13 cellular contexts compared by ENCODE assay signal in the genomic region with DNA sequence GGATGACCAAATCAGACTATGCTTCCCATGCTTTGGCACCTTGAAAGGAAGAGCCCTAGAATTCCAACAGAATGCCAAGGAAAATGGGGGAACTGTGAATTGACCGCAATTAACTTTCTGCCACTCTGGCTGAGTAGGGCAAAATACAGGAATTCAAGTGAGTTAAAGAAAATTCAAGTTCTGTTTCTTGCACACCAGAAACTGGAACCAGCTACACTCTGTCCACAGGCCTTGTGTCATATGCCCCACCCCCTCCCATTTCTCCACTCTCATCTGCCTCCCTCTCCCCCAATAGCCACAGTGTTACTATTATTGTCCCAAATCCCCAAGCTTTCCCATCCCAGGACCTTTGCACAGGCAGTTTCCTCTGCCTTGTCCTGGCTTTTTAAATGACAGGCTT. TPM values are rescaled to one million over a fixed set of nuclear protein-coding genes. Genes with fewer than 3 reads are reported as not detected.
A peak's percentile ranks its signal among the peaks of the same experiment; 100 is the strongest.
DNase-seq lines count a peak whose midpoint lies in the region; ATAC-seq and TF ChIP-seq lines count a peak whose summit lies in the region.
"Had no signal": no experiment of that assay in that cellular context is flagged by ENCODE, and none has a peak within 500 bp of the region (broad histone marks: within the 10 kb centered on the region; RNA-seq: fewer than 3 reads in every experiment).

No MANE protein-coding gene starts in this region.

- BruUV-seq in MCF 10A (replicated peaks; lab: Mats Ljungman, UMichigan) (no TSS peak), mammary epithelial cell (replicated peaks; lab: Mats Ljungman, UMichigan) (no TSS peak)

- dilution Hi-C loops in mammary epithelial cell (cut with HindIII; ENCODE audit: low sequenced_read_pairs): loop anchor here (5.0 kb wide), 3 partner anchors 33 to 98 kb away; no protein-coding TSS in a partner anchor

- H3K27me3 Mint-ChIP-seq in MCF 10A (ENCODE audit: insufficient read depth, unreplicated experiment): no peaks in the 10 kb centered on the region
- H3K27me3 Mint-ChIP-seq in T-helper 17 cell: no peaks in the 10 kb centered on the region

- no peak overlapping the region for H2AK5ac ChIP-seq in mesenchymal stem cell (ENCODE audit: low read length, severe bottlenecking)

- H4K8ac ChIP-seq in mesenchymal stem cell (ENCODE audit: low read length): no peak overlapping the region

- H2BK15ac ChIP-seq in mesenchymal stem cell (ENCODE audit: low read depth, poor library complexity, severe bottlenecking): no peak overlapping the region

- H3K36me3 Mint-ChIP-seq in MCF 10A (ENCODE audit: insufficient read depth, unreplicated experiment) (peaks cover 42% of the 10 kb centered on the region), T-helper 17 cell (ENCODE audit: low read depth) (peaks cover 6% of the 10 kb centered on the region)

- no peak overlapping the region for H3K23ac ChIP-seq in mesenchymal stem cell (ENCODE audit: low read length in 2 of 2)

- ATAC-seq in T-helper 17 cell (no peak), sciatic nerve (no peak)

- no peak overlapping the region for H3K18ac ChIP-seq in mesenchymal stem cell (ENCODE audit: low read depth in 1 of 2, low read length in 2 of 2)

- 100% methylated on average over 1 of the region's 1 CpG for WGBS in mammary epithelial cell (ENCODE audit: low coverage, missing lambda C conversion rate)
- whole genome bisulfite sequencing in mesenchymal stem cell: 89% methylated on average over 1 of the region's 1 CpG
- 98% methylated on average over 1 of the region's 1 CpG for WGBS in thymus

- H3K79me2 ChIP-seq in mammary epithelial cell (ENCODE audit: insufficient read depth, low read length): peaks cover 10% of the 10 kb centered on the region

- no peak for TF ChIP-seq CTCF in MCF 10A (IDR thresholded peaks at IDR 0.05; ENCODE audit: unreplicated experiment)
- TF ChIP-seq CTCF in mammary epithelial cell (conservative IDR thresholded peaks at IDR 0.05 in 1 of 2, IDR thresholded peaks at IDR 0.05 in 1 of 2; ENCODE audit: extremely low read depth in 1 of 2, insufficient read depth in 1 of 2, low read depth in 1 of 2, low read length in 2 of 2): no peak

- H3K4me3 Mint-ChIP-seq in MCF 10A (ENCODE audit: unreplicated experiment) (no peak overlapping the region), T-helper 17 cell (no peak overlapping the region)

- H3K27ac ChIP-seq in mammary epithelial cell (ENCODE audit: insufficient read depth, low read depth, low read length) (no peak overlapping the region), mesenchymal stem cell (ENCODE audit: low read length, poor library complexity, severe bottlenecking) (no peak overlapping the region), thymus (ENCODE audit: low read depth) (peak overlapping the region; percentile 21)

- H3K79me1 ChIP-seq in mesenchymal stem cell (replicated peaks; ENCODE audit: low read length, poor library complexity, severe bottlenecking): peaks cover 28% of the 10 kb centered on the region

- H3K9me3 Mint-ChIP-seq in MCF 10A (ENCODE audit: unreplicated experiment): no peaks in the 10 kb centered on the region

- no peak overlapping the region for H2BK5ac ChIP-seq in mesenchymal stem cell (ENCODE audit: low read depth, low read length, poor library complexity, severe bottlenecking)

- H3K4ac ChIP-seq in mesenchymal stem cell (ENCODE audit: low read depth in 1 of 2, low read length in 2 of 2): no peak overlapping the region

- H3K9me3 ChIP-seq in mammary epithelial cell (replicated peaks; ENCODE audit: insufficient read depth, low read length) (no peaks in the 10 kb centered on the region), T-helper 17 cell (ENCODE audit: control insufficient read depth, low read length, poor library complexity, severe bottlenecking) (no peaks in the 10 kb centered on the region), mesenchymal stem cell (ENCODE audit: control insufficient read depth, low read length) (no peaks in the 10 kb centered on the region), thymus (ENCODE audit: control insufficient read depth) (no peaks in the 10 kb centered on the region)

- H3K27me3 ChIP-seq in mammary epithelial cell (ENCODE audit: insufficient read depth, low read length) (no peaks in the 10 kb centered on the region), mesenchymal stem cell (ENCODE audit: control insufficient read depth in 1 of 2, insufficient read depth in 1 of 2, low read length in 2 of 2) (no peaks in the 10 kb centered on the region), thymus (ENCODE audit: control insufficient read depth, insufficient read depth) (no peaks in the 10 kb centered on the region)

- H3K4me1 Mint-ChIP-seq in MCF 10A (ENCODE audit: insufficient read depth, unreplicated experiment) (peaks cover 16% of the 10 kb centered on the region), T-helper 17 cell (peaks cover 19% of the 10 kb centered on the region)

- no peak overlapping the region for H3K4me3 ChIP-seq in mammary epithelial cell (replicated peaks in 1 of 3; ENCODE audit: insufficient read depth in 1 of 3, low read depth in 2 of 3, low read length in 3 of 3)
- no peak overlapping the region for H3K4me3 ChIP-seq in mesenchymal stem cell (ENCODE audit: insufficient read depth in 1 of 2, low read depth in 1 of 2, low read length in 2 of 2)
- H3K4me3 ChIP-seq in thymus (ENCODE audit: low read length): no peak overlapping the region

- in situ Hi-C loops in mammary epithelial cell (cut with MboI; ENCODE audit: low sequenced_read_pairs in 2 of 2): no loop called here

- H4K91ac ChIP-seq in mesenchymal stem cell (ENCODE audit: low read length): no peak overlapping the region

- no peak overlapping the region for H2AFZ ChIP-seq in mammary epithelial cell (ENCODE audit: low read depth, low read length)
- no peak overlapping the region for H2AFZ ChIP-seq in mesenchymal stem cell (ENCODE audit: low read depth, low read length)

- CTCF ChIA-PET in MCF 10A (lab: Yijun Ruan, JAX) (no interaction called here), mammary epithelial cell (lab: Charles Lee; ENCODE audit: low non-redundant PET) (no interaction called here)

- peak overlapping the region; percentile 63 for H3K27ac Mint-ChIP-seq in MCF 10A (ENCODE audit: low read depth, unreplicated experiment)
- H3K27ac Mint-ChIP-seq in T-helper 17 cell: peak overlapping the region; percentile 51

- H2BK120ac ChIP-seq in mesenchymal stem cell (ENCODE audit: low read depth, low read length): no peak overlapping the region

- POLR2A ChIA-PET in MCF 10A (lab: Yijun Ruan, JAX): interaction anchor here (1.7 kb wide), 1 partner anchor 39 kb away, joined by 5 read pairs; no protein-coding TSS in a partner anchor

- H3K4me1 ChIP-seq in mammary epithelial cell (ENCODE audit: insufficient read depth, low read length) (peaks cover 19% of the 10 kb centered on the region), mesenchymal stem cell (ENCODE audit: control insufficient read depth, insufficient read depth, low read depth, low read length) (peaks cover 10% of the 10 kb centered on the region), thymus (ENCODE audit: control insufficient read depth, insufficient read depth, low read length) (peaks cover 5% of the 10 kb centered on the region)

- H3K9ac ChIP-seq in mammary epithelial cell (ENCODE audit: insufficient read depth, low read length): no peak overlapping the region
- H3K9ac ChIP-seq in mesenchymal stem cell (ENCODE audit: low read length): peak overlapping the region; percentile 31

- DNase-seq in MCF 10A (ENCODE audit: unreplicated experiment) (no peak), mammary epithelial cell (no peak), T-helper 17 cell (no peak), mesenchymal stem cell (no peak), NCI-H187 treated with DMSO at 0.1 percent for 48 hours (lab: John Stamatoyannopoulos, UW) (no peak), NCI-H1092 treated with DMSO at 0.1 percent for 48 hours (lab: John Stamatoyannopoulos, UW) (no peak), sciatic nerve (ENCODE audit: low spot score) (no peak)
- DNase-seq: activated T-cell treated with anti-CD3 and anti-CD28 coated beads, Interleukin-2, amount 50 U/mL, for 48 hours; central memory CD4-positive, alpha-beta T cell; GDM1; islet precursor cell; NCI-H1930 had no signal

- H3K36me3 ChIP-seq in mammary epithelial cell (ENCODE audit: insufficient read depth, low read length) (peaks cover 3% of the 10 kb centered on the region), mesenchymal stem cell (ENCODE audit: control insufficient read depth in 1 of 2, insufficient read depth in 2 of 2, low read depth in 1 of 2, low read length in 2 of 2) (peaks cover 43 to 47% of the 10 kb centered on the region in 2 experiments), thymus (ENCODE audit: control insufficient read depth, insufficient read depth) (peaks cover 27% of the 10 kb centered on the region)

- no peak overlapping the region for H3K14ac ChIP-seq in mesenchymal stem cell (ENCODE audit: low read length in 2 of 2)

- H2BK12ac ChIP-seq in mesenchymal stem cell (ENCODE audit: low read length in 2 of 2): no peak overlapping the region

- H3K4me2 ChIP-seq in mammary epithelial cell (ENCODE audit: insufficient read depth, low read depth, low read length): no peak overlapping the region
- no peak overlapping the region for H3K4me2 ChIP-seq in mesenchymal stem cell (ENCODE audit: low read length, poor library complexity, severe bottlenecking)

- intact Hi-C loops in MCF 10A (cut with micrococcal nuclease) (no loop called here), mammary epithelial cell (cut with micrococcal nuclease) (no loop called here), sciatic nerve (cut with DNase I) (no loop called here)

- H4K20me1 ChIP-seq in mammary epithelial cell (ENCODE audit: insufficient read depth, low read length): no peaks in the 10 kb centered on the region

RNA-seq across cellular contexts. Expression of a gene that starts 4.2 kb away (rescaled TPM):
- total RNA-seq in MCF 10A (2022): 44.0 and 47.4 TPM in 2 replicates
- total RNA-seq in mammary epithelial cell: 10 to 100 TPM; 13.2 to 21.3 TPM
- polyA plus RNA-seq in mammary epithelial cell: 10.5 TPM
- 50.5 TPM for polyA minus RNA-seq in mammary epithelial cell
- total RNA-seq in T-helper 17 cell: 10 to 100 TPM; 32.9 to 49.8 TPM
- polyA plus RNA-seq in mesenchymal stem cell (2013, experiment 1 of 2): 55.6 TPM
- 54.5 TPM for polyA plus RNA-seq in mesenchymal stem cell (2013, experiment 2 of 2)
- 20.7 TPM for polyA plus RNA-seq in thymus
- total RNA-seq in sciatic nerve: 47.2 TPM

RNA-seq across cellular contexts. Expression of a gene that starts 7.7 kb away (rescaled TPM):
- total RNA-seq in MCF 10A (2022) (42.3 and 49.8 TPM in 2 replicates), mammary epithelial cell (10 to 100 TPM; 10.8 to 34.9 TPM), T-helper 17 cell (10 to 100 TPM; 26.4 to 31.1 TPM), sciatic nerve (27.7 TPM)
- polyA plus RNA-seq in mammary epithelial cell (55.3 TPM), thymus (44.2 TPM)
- polyA minus RNA-seq in mammary epithelial cell: 24.0 TPM
- 62.4 TPM for polyA plus RNA-seq in mesenchymal stem cell (2013, experiment 1 of 2)
- polyA plus RNA-seq in mesenchymal stem cell (2013, experiment 2 of 2): 61.1 TPM
